15 cellular contexts compared by ENCODE assay signal in the genomic region with DNA sequence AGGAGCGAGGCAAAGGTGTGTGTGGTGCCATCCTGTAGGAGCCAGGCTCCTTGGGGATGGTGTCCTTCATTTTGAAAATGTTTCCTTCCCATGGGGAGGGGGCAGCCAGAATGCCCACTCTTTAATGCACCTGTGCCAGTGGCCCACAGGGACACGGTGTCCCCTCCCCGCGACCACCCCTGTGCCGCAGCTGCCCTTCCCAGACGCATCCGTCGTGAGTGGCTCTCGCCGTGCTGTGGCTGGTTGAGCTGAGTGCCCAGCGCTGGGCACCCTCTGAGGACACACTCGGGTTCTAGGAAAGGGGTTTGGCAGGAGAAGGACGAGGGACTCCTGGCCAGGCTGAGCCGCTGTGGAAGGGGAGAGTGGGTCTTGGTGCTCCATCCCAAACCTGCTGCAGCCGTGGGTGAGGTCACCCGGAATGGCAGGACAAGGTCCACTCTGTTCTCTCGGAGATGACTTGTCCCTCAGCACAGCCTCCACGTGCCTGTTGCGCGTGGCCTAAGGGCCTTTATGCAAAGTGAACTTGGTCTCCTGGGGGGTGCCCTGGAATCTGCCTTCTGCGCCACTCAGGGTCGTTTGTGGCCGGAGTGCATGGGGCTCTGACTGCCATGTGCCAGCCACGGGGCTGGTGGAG.
A peak's percentile ranks its signal among the peaks of the same experiment; 100 is the strongest.
DNase-seq lines count a peak whose midpoint lies in the region; ATAC-seq and TF ChIP-seq lines count a peak whose summit lies in the region.
"Had no signal": no experiment of that assay in that cellular context is flagged by ENCODE, and none has a peak within 500 bp of the region (broad histone marks: within the 10 kb centered on the region; RNA-seq: fewer than 3 reads in every experiment).

No MANE protein-coding gene starts in this region.

- H3K36me3 ChIP-seq in gastroesophageal sphincter: peaks cover 0 to 52% of the 10 kb centered on the region in 2 donors
- H3K36me3 ChIP-seq: ovary had no signal

- H3K27me3 ChIP-seq in gastroesophageal sphincter: no peaks in the 10 kb centered on the region
- H3K27me3 ChIP-seq: ovary had no signal

- ATAC-seq in T-helper 17 cell (no peak), gastroesophageal sphincter (no peak)
- no peak for ATAC-seq in stimulated activated memory B cell treated with anti-CD40 and anti-IgM and Interleukin-4, amounts not matched to agents 10 μg/mL and 1 μg/mL and 100 μg/mL, for 72 hours
- ATAC-seq: A549 had no signal

- DNase-seq in activated T-cell treated with anti-CD3 and anti-CD28 coated beads, Interleukin-2, amount 50 U/mL, for 24 hours: no peak
- no peak for DNase-seq in activated T-cell treated with anti-CD3 and anti-CD28 coated beads, Interleukin-2, amount 50 U/mL, for 48 hours
- no peak for DNase-seq in T-helper 17 cell
- no peak for DNase-seq in HuH-7 (ENCODE audit: low spot score)
- DNase-seq in NOMO-1 (lab: John Stamatoyannopoulos, UW; ENCODE audit: unreplicated experiment in 2 of 2): no peak
- DNase-seq in T-helper 9 cell: no peak
- DNase-seq: activated gamma-delta T cell treated with Interleukin-2 at 50 U/mL for 16 hours, KG1, NCI-H1092 treated with DMSO at 0.1 percent for 48 hours, NCI-H748 treated with DMSO at 0.1 percent for 48 hours, ovary had no signal

- no peak for TF ChIP-seq EP300 in gastroesophageal sphincter (IDR thresholded peaks at IDR 0.05)

- no peak for TF ChIP-seq POLR2A in gastroesophageal sphincter (IDR thresholded peaks at IDR 0.05)

- H3K27ac Mint-ChIP-seq in activated T-cell treated with anti-CD3 and anti-CD28 coated beads, Interleukin-2, amount 50 U/mL, for 24 hours: peak overlapping the region; percentile 97
- H3K27ac Mint-ChIP-seq in T-helper 17 cell: peak overlapping the region; percentile 96
- peak overlapping the region; percentile 86 for H3K27ac Mint-ChIP-seq in stimulated activated memory B cell treated with anti-CD40 and anti-IgM and Interleukin-4, amounts not matched to agents 10 μg/mL and 1 μg/mL and 100 μg/mL, for 72 hours

- H3K9me3 ChIP-seq in T-helper 17 cell (ENCODE audit: control insufficient read depth, low read length, poor library complexity, severe bottlenecking) (no peaks in the 10 kb centered on the region), gastroesophageal sphincter (no peaks in the 10 kb centered on the region)
- H3K9me3 ChIP-seq: A549, ovary had no signal

- peaks cover 52% of the 10 kb centered on the region for H3K4me1 Mint-ChIP-seq in activated T-cell treated with anti-CD3 and anti-CD28 coated beads, Interleukin-2, amount 50 U/mL, for 24 hours (ENCODE audit: low read depth)
- peaks cover 24% of the 10 kb centered on the region for H3K4me1 Mint-ChIP-seq in T-helper 17 cell
- H3K4me1 Mint-ChIP-seq in stimulated activated memory B cell treated with anti-CD40 and anti-IgM and Interleukin-4, amounts not matched to agents 10 μg/mL and 1 μg/mL and 100 μg/mL, for 72 hours: peaks cover 57% of the 10 kb centered on the region

- WGBS in gastroesophageal sphincter (ENCODE audit: low coverage in 1 of 2), 2 donors: no CpG with 5 or more reads among the region's 24 CpGs

- H3K27me3 Mint-ChIP-seq in activated T-cell treated with anti-CD3 and anti-CD28 coated beads, Interleukin-2, amount 50 U/mL, for 24 hours: no peaks in the 10 kb centered on the region
- no peaks in the 10 kb centered on the region for H3K27me3 Mint-ChIP-seq in T-helper 17 cell
- H3K27me3 Mint-ChIP-seq in stimulated activated memory B cell treated with anti-CD40 and anti-IgM and Interleukin-4, amounts not matched to agents 10 μg/mL and 1 μg/mL and 100 μg/mL, for 72 hours: no peaks in the 10 kb centered on the region
- H3K27me3 Mint-ChIP-seq: brain had no signal

- H3K4me3 ChIP-seq in gastroesophageal sphincter: no peak overlapping the region
- H3K4me3 ChIP-seq: A549, ovary had no signal

- no peak for TF ChIP-seq CTCF in gastroesophageal sphincter (IDR thresholded peaks at IDR 0.05)

- H3K4me1 ChIP-seq in gastroesophageal sphincter: peaks cover 0 to 99% (median 54%) of the 10 kb centered on the region in 3 donors
- H3K4me1 ChIP-seq: A549 had no signal

- peak overlapping the region in 3 of 4 donors; percentile 81 to 86 (median 81) for H3K27ac ChIP-seq in gastroesophageal sphincter
- H3K27ac ChIP-seq: A549, ovary had no signal

- no peaks in the 10 kb centered on the region for H3K9me3 Mint-ChIP-seq in activated T-cell treated with anti-CD3 and anti-CD28 coated beads, Interleukin-2, amount 50 U/mL, for 24 hours
- no peaks in the 10 kb centered on the region for H3K9me3 Mint-ChIP-seq in stimulated activated memory B cell treated with anti-CD40 and anti-IgM and Interleukin-4, amounts not matched to agents 10 μg/mL and 1 μg/mL and 100 μg/mL, for 72 hours
- H3K9me3 Mint-ChIP-seq: brain had no signal

- H3K4me3 Mint-ChIP-seq in activated T-cell treated with anti-CD3 and anti-CD28 coated beads, Interleukin-2, amount 50 U/mL, for 24 hours: no peak overlapping the region
- H3K4me3 Mint-ChIP-seq in T-helper 17 cell: peak overlapping the region; percentile 39
- no peak overlapping the region for H3K4me3 Mint-ChIP-seq in stimulated activated memory B cell treated with anti-CD40 and anti-IgM and Interleukin-4, amounts not matched to agents 10 μg/mL and 1 μg/mL and 100 μg/mL, for 72 hours
- H3K4me3 Mint-ChIP-seq: brain had no signal

- H3K36me3 Mint-ChIP-seq in activated T-cell treated with anti-CD3 and anti-CD28 coated beads, Interleukin-2, amount 50 U/mL, for 24 hours (ENCODE audit: low read depth): peaks cover 44% of the 10 kb centered on the region
- H3K36me3 Mint-ChIP-seq in T-helper 17 cell (ENCODE audit: low read depth): no peaks in the 10 kb centered on the region
- peaks cover 33% of the 10 kb centered on the region for H3K36me3 Mint-ChIP-seq in stimulated activated memory B cell treated with anti-CD40 and anti-IgM and Interleukin-4, amounts not matched to agents 10 μg/mL and 1 μg/mL and 100 μg/mL, for 72 hours
